In genomic region chr13:52455677-52456041, GRCh38 we compare ENCODE assay signal across 8 cellular contexts. TPM values are rescaled to one million over a fixed set of nuclear protein-coding genes. Genes with fewer than 3 reads are reported as not detected.
DNase-seq lines count a peak whose midpoint lies in the region; ATAC-seq and TF ChIP-seq lines count a peak whose summit lies in the region.

No MANE protein-coding gene starts in this region.

- no peaks in the 10 kb centered on the region for H3K4me1 ChIP-seq in iPS-15b (ENCODE audit: control insufficient read depth, insufficient read depth, low read length)
- H3K4me1 ChIP-seq in skeletal muscle satellite cell (ENCODE audit: control insufficient read depth, insufficient read depth, low read length) = peaks cover 30% of the 10 kb centered on the region

- H3K27me3 Mint-ChIP-seq in brain = peaks cover 11% of the 10 kb centered on the region

- peak overlapping the region; percentile 92 to 98 (median 95) for H3K27ac Mint-ChIP-seq in brain

- peak; percentile 30 for ATAC-seq in HG02763 (IDR thresholded peaks at IDR 0.05; ENCODE audit: unreplicated experiment)
- no peak for ATAC-seq in GM18519 (IDR thresholded peaks at IDR 0.05; ENCODE audit: low FRiP score, unreplicated experiment)

- H3K36me3 Mint-ChIP-seq in brain = peaks cover 19% of the 10 kb centered on the region

- H3K36me3 ChIP-seq in iPS-15b (ENCODE audit: control insufficient read depth, insufficient read depth, low read length) = peaks cover 4% of the 10 kb centered on the region
- H3K36me3 ChIP-seq in skeletal muscle satellite cell (ENCODE audit: insufficient read depth, low read length) = peaks cover 6% of the 10 kb centered on the region

- H3K4me1 Mint-ChIP-seq in brain = peaks cover 72% of the 10 kb centered on the region

- H3K4me3 ChIP-seq in GM12865 (ENCODE audit: low read depth, low read length) (peak overlapping the region; percentile 98), iPS-15b (ENCODE audit: low read depth, low read length) (peak overlapping the region; percentile 84), skeletal muscle satellite cell (ENCODE audit: low read length) (peak overlapping the region; percentile 89)

- peak; percentile 82 for DNase-seq in GM12865 (ENCODE audit: low read depth)
- peak; percentile 1 for DNase-seq in NCI-H1436 treated with DMSO at 0.1 percent for 48 hours (lab: John Stamatoyannopoulos, UW)
- DNase-seq in UCSD-AML1 (lab: John Stamatoyannopoulos, UW; ENCODE audit: unreplicated experiment) = peak; percentile 87

- H3K9ac ChIP-seq in iPS-15b (ENCODE audit: low read depth, low read length) (peak overlapping the region; percentile 80), skeletal muscle satellite cell (ENCODE audit: low read depth, low read length) (peak overlapping the region; percentile 91)

- H3K4me3 Mint-ChIP-seq in brain = peak overlapping the region; percentile 83 to 96 (median 93)

- TF ChIP-seq CTCF in GM12865 (IDR thresholded peaks at IDR 0.05; ENCODE audit: insufficient read depth, low read depth, low read length, missing control alignments) (no peak), brain (conservative IDR thresholded peaks at IDR 0.05) (no peak)

- H3K4me2 ChIP-seq in skeletal muscle satellite cell (ENCODE audit: low read length) = peak overlapping the region; percentile 85

- H3K9me3 Mint-ChIP-seq in brain = no peaks in the 10 kb centered on the region

- H3K9me3 ChIP-seq in iPS-15b (ENCODE audit: control insufficient read depth, insufficient read depth, low read length) (no peaks in the 10 kb centered on the region), skeletal muscle satellite cell (replicated peaks; ENCODE audit: low read length) (no peaks in the 10 kb centered on the region)

- no peaks in the 10 kb centered on the region for H3K27me3 ChIP-seq in iPS-15b (ENCODE audit: control insufficient read depth, insufficient read depth, low read length)
- H3K27me3 ChIP-seq in skeletal muscle satellite cell (ENCODE audit: control insufficient read depth, insufficient read depth, low read length) = no peaks in the 10 kb centered on the region

RNA-seq across cellular contexts. Expression of gene CKAP2, which starts 0.4 kb away (rescaled TPM):
- 13.0 TPM for polyA plus RNA-seq in brain (ENCODE audit: insufficient read depth, low read depth, low replicate concordance)
- 24.6 and 28.2 TPM in 2 replicates for total RNA-seq in skeletal muscle satellite cell (2012; rRNA removed)

RNA-seq across cellular contexts. Expression of gene VPS36, which starts 5.2 kb away (rescaled TPM):
- 5.6 TPM for polyA plus RNA-seq in brain (ENCODE audit: insufficient read depth, low read depth, low replicate concordance)
- total RNA-seq in skeletal muscle satellite cell (2012; rRNA removed) = 20.8 and 23.1 TPM in 2 replicates

RNA-seq across cellular contexts. Expression of gene THSD1, which starts 49.7 kb away (rescaled TPM):
- 1.7 TPM for polyA plus RNA-seq in brain (ENCODE audit: insufficient read depth, low read depth, low replicate concordance)
- total RNA-seq in skeletal muscle satellite cell (2012; rRNA removed) = 14.2 and 16.5 TPM in 2 replicates

Comparison
In these comparisons a context has a peak if more than half of its experiments do, and no peak if none do; other contexts are left out.
1. DNase-seq: peak in every context shown above with its lines; median percentile 87 in UCSD-AML1; 82 in GM12865; 1 in NCI-H1436 treated with DMSO at 0.1 percent for 48 hours.